Comparison of ENCODE assay signal across 8 cellular contexts in genomic region chr9:26326473-26327044, GRCh38.
DNase-seq lines count a peak whose midpoint lies in the region; ATAC-seq and TF ChIP-seq lines count a peak whose summit lies in the region.

No MANE protein-coding gene starts in this region.

- no peaks in the 10 kb centered on the region for H3K4me1 ChIP-seq in HCT116 (ENCODE audit: control insufficient read depth in 1 of 2, insufficient read depth in 2 of 2, low read length in 2 of 2)

- no peaks in the 10 kb centered on the region for H3K9me2 ChIP-seq in HCT116 (ENCODE audit: insufficient read depth)

- CTCF ChIA-PET in activated CD4-positive, alpha-beta T cell treated with anti-CD3 and anti-CD28 coated beads, Interleukin-2, amount 10 ng/mL, durations not matched to agents 7 days and 5 days (lab: Charles Lee): no interaction called here
- CTCF ChIA-PET in HCT116 (lab: Charles Lee): interaction anchor here (0.6 kb wide), 1 partner anchor 36 kb away, joined by 3 read pairs; no protein-coding TSS in a partner anchor

- no TSS peak for BruUV-seq in HCT116 (replicated peaks; lab: Mats Ljungman, UMichigan)

- ATAC-seq in HCT116: no peak
- ATAC-seq in GM18520 (IDR thresholded peaks at IDR 0.05; ENCODE audit: unreplicated experiment): no peak

- POLR2A ChIA-PET in activated CD4-positive, alpha-beta T cell treated with anti-CD3 and anti-CD28 coated beads, Interleukin-2, amount 10 ng/mL, durations not matched to agents 7 days and 5 days (lab: Charles Lee): no interaction called here
- POLR2A ChIA-PET in HCT116 (lab: Charles Lee): no interaction called here

- peak; percentile 41 for TF ChIP-seq RAD21 in HCT116 (IDR thresholded peaks at IDR 0.05; ENCODE audit: low read depth)

- no peak overlapping the region for H3K9ac ChIP-seq in HCT116 (ENCODE audit: low read length)

- no peak overlapping the region for H3K4me2 ChIP-seq in HCT116 (ENCODE audit: low read length)

- no peaks in the 10 kb centered on the region for H3K79me2 ChIP-seq in HCT116 (ENCODE audit: insufficient read depth, low read length)

- H3K4me1 Mint-ChIP-seq in activated CD4-positive, alpha-beta T cell treated with anti-CD3 and anti-CD28 coated beads, Interleukin-2, amount 10 ng/mL, durations not matched to agents 7 days and 5 days: no peaks in the 10 kb centered on the region

- no peak overlapping the region for H3K27ac ChIP-seq in HCT116 (ENCODE audit: low read depth, low read length)

- peaks cover 0 to 6% of the 10 kb centered on the region in 2 experiments; a peak in 1 of 4 replicates for H3K9me3 ChIP-seq in HCT116 (ENCODE audit: control insufficient read depth in 1 of 2, insufficient read depth in 1 of 2, low read depth in 1 of 2, low read length in 2 of 2)

- no peaks in the 10 kb centered on the region for H3K27me3 ChIP-seq in HCT116 (ENCODE audit: insufficient read depth, low read length)

- H3K27ac Mint-ChIP-seq in activated CD4-positive, alpha-beta T cell treated with anti-CD3 and anti-CD28 coated beads, Interleukin-2, amount 10 ng/mL, durations not matched to agents 7 days and 5 days: no peak overlapping the region

- DNase-seq in activated CD4-positive, alpha-beta T cell treated with anti-CD3 and anti-CD28 coated beads, Interleukin-2, amount 10 ng/mL, durations not matched to agents 7 days and 5 days: peak; percentile 10
- DNase-seq in activated CD4-positive, alpha-beta T cell treated with anti-CD3 and anti-CD28 coated beads for 1 hour: no peak
- DNase-seq in HCT116 (ENCODE audit: low read depth, low spot score) (peak; percentile 15), NCI-H1092 treated with DMSO at 0.1 percent for 48 hours (lab: John Stamatoyannopoulos, UW) (peak; percentile 85), amniotic epithelial cell (ENCODE audit: low read depth) (peak; percentile 68), iPS-NIHi11 (ENCODE audit: low spot score) (peak; percentile 49), superior temporal gyrus (ENCODE audit: extremely low spot score) (peak; percentile 90)

- no peak for TF ChIP-seq POLR2A in HCT116 (IDR thresholded peaks at IDR 0.05; ENCODE audit: borderline replicate concordance, extremely low read depth, insufficient read depth, insufficient read length)

- no peak overlapping the region for H3K4me3 ChIP-seq in HCT116 (replicated peaks in 1 of 2; ENCODE audit: low read depth in 1 of 2, low read length in 2 of 2)

- H3K36me3 ChIP-seq in HCT116 (ENCODE audit: control insufficient read depth in 1 of 2, insufficient read depth in 2 of 2, low read length in 2 of 2): no peaks in the 10 kb centered on the region

- no peak overlapping the region for H3K4me3 Mint-ChIP-seq in activated CD4-positive, alpha-beta T cell treated with anti-CD3 and anti-CD28 coated beads, Interleukin-2, amount 10 ng/mL, durations not matched to agents 7 days and 5 days

- TF ChIP-seq CTCF in HCT116 (IDR thresholded peaks at IDR 0.05 in 2 of 3, conservative IDR thresholded peaks at IDR 0.05 in 1 of 3; ENCODE audit: borderline replicate concordance in 1 of 3, insufficient read depth in 1 of 3, low read depth in 2 of 3, low read length in 2 of 3): peak in 2 of 3 experiments; percentile 51 to 63; a peak in 4 of 6 replicates

- intact Hi-C loops in HCT116 (cut with micrococcal nuclease): no loop called here

- no peaks in the 10 kb centered on the region for H3K9me3 Mint-ChIP-seq in activated CD4-positive, alpha-beta T cell treated with anti-CD3 and anti-CD28 coated beads, Interleukin-2, amount 10 ng/mL, durations not matched to agents 7 days and 5 days

- no peaks in the 10 kb centered on the region for H3K36me3 Mint-ChIP-seq in activated CD4-positive, alpha-beta T cell treated with anti-CD3 and anti-CD28 coated beads, Interleukin-2, amount 10 ng/mL, durations not matched to agents 7 days and 5 days (ENCODE audit: low read depth)

- H4K20me1 ChIP-seq in HCT116 (ENCODE audit: insufficient read depth): no peaks in the 10 kb centered on the region; the same call in 1 of the 2 replicates

- RAD21 ChIA-PET in HCT116 (lab: Charles Lee; ENCODE audit: low non-redundant PET in 1 of 2, low total read pairs in 2 of 2, uncharacterized antibody in 2 of 2, unreplicated experiment in 2 of 2): no interaction called here

- no peaks in the 10 kb centered on the region for H3K27me3 Mint-ChIP-seq in activated CD4-positive, alpha-beta T cell treated with anti-CD3 and anti-CD28 coated beads, Interleukin-2, amount 10 ng/mL, durations not matched to agents 7 days and 5 days

- no peak overlapping the region for H2AFZ ChIP-seq in HCT116 (ENCODE audit: low read depth, low read length, poor library complexity, severe bottlenecking)

TF ChIP-seq in HCT116, 20 proteins besides CTCF, POLR2A, EP300 and RAD21:
- TF ChIP-seq EZH2 (IDR thresholded peaks at IDR 0.05) (no peak), MAX (IDR thresholded peaks at IDR 0.05) (no peak), ELF1 (IDR thresholded peaks at IDR 0.05; ENCODE audit: borderline replicate concordance, low read depth) (no peak), TCF7L2 (IDR thresholded peaks at IDR 0.05; ENCODE audit: borderline replicate concordance, extremely low read depth, insufficient read depth, insufficient read length) (no peak), CEBPB (IDR thresholded peaks at IDR 0.05; ENCODE audit: low read depth) (no peak), ATF3 (IDR thresholded peaks at IDR 0.05) (no peak), FOSL1 (IDR thresholded peaks at IDR 0.05; ENCODE audit: low read depth) (no peak), SRF (IDR thresholded peaks at IDR 0.05; ENCODE audit: low read depth) (no peak), YY1 (IDR thresholded peaks at IDR 0.05; ENCODE audit: extremely low read depth, insufficient replicate concordance, low read depth, low read length) (no peak), EGR1 (IDR thresholded peaks at IDR 0.05; ENCODE audit: low read depth) (no peak), SIN3A (IDR thresholded peaks at IDR 0.05; ENCODE audit: low read depth) (no peak), JUND (IDR thresholded peaks at IDR 0.05) (no peak), ZBTB33 (IDR thresholded peaks at IDR 0.05; ENCODE audit: extremely low read depth, insufficient replicate concordance, low read length) (no peak), ZNF274 (IDR thresholded peaks at IDR 0.05; ENCODE audit: low read depth, low read length) (no peak), REST (IDR thresholded peaks at IDR 0.05; ENCODE audit: low read depth) (no peak), SP1 (IDR thresholded peaks at IDR 0.05; ENCODE audit: low read depth) (no peak), CBX3 (IDR thresholded peaks at IDR 0.05; ENCODE audit: low read depth) (no peak), EZH2phosphoT487 (IDR thresholded peaks at IDR 0.05; ENCODE audit: borderline replicate concordance) (no peak)
